ENCODE assay signal across 9 cellular contexts in the genomic region with DNA sequence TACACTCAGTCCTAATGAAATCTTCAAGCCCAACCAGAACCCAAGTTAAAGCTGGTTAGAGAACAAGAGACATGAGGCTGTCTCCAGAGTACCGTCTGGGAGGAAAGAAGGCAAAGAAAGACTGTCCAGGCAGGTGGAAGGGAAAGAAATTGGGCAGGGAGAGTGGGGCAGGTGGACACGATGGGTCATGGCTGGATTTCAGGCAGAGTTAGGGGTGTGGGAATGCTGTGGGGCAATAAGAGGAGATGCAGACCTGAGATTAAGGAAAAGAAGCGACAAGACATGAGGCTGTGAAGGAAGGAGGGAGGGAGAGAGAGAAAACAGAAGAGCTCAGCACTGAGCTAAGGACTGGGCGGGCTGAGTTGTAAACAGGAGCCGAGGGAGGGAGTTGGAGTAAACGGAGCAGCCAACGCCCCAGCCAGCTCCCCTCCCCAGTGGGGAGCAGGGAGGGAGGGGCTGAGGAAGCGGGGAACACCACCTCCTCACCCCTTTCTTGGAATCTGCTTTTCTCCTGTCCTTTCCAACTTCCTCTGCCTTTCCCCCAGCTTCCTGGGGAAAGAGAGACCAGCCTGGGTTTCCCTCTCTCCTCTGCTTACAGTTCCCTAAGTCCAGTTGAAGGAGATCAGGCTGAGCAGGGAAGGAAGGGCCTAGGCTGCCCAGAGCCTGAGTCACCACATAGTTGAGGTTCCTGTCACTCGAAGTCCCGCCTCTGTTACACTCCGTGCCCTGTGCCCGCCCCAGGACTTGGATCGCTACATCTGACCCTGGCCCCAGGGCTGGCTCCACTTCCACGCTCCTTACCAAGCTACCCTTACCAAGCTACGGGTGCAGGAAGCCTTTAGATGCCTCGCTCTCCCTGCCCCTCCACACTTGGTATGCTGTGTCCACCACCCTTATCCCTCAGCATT. TPM values are rescaled to one million over a fixed set of nuclear protein-coding genes. Genes with fewer than 3 reads are reported as not detected.
DNase-seq lines count a peak whose midpoint lies in the region; ATAC-seq, FAIRE-seq and TF ChIP-seq lines count a peak whose summit lies in the region.
"Had no signal": no experiment of that assay in that cellular context is flagged by ENCODE, and none has a peak within 500 bp of the region (broad histone marks: within the 10 kb centered on the region; RNA-seq: fewer than 3 reads in every experiment).

No MANE protein-coding gene starts in this region.

- in situ Hi-C loops in astrocyte of the cerebellum (cut with HindIII; ENCODE audit: low sequenced_read_pairs), result no loop called here

- H3K27me3 ChIP-seq in SJSA1 (replicated peaks) (no peaks in the 10 kb centered on the region), sigmoid colon (no peaks in the 10 kb centered on the region)

- peak overlapping the region; percentile 10 for H3K4me3 ChIP-seq in SJSA1
- H3K4me3 ChIP-seq in astrocyte of the cerebellum (ENCODE audit: low read depth, low read length), result peak overlapping the region; percentile 14
- peak overlapping the region in 3 of 4 donors; percentile 17 to 29 (median 25) for H3K4me3 ChIP-seq in sigmoid colon

- DNase-seq in SIG-M5 treated with dmso at 0.1 percent for 504 hours (lab: John Stamatoyannopoulos, UW; ENCODE audit: unreplicated experiment) (peak; percentile 78), SIG-M5 (lab: John Stamatoyannopoulos, UW) (no peak), SJSA1 (ENCODE audit: low read depth in 1 of 2, low spot score in 2 of 2) (peak; percentile 98 to 100), astrocyte of the cerebellum (ENCODE audit: low read depth) (peak; percentile 80), hepatic stellate cell (ENCODE audit: low spot score) (peak; percentile 88), sigmoid colon (peak; percentile 95), GM19239 (ENCODE audit: insufficient read length, low spot score) (no peak)
- DNase-seq: DND-41 had no signal

- TF ChIP-seq CTCF in astrocyte of the cerebellum (IDR thresholded peaks at IDR 0.05; ENCODE audit: low read depth, low read length, missing control alignments) (no peak), sigmoid colon (IDR thresholded peaks at IDR 0.05) (no peak)

- 5 to 17% methylated on average over 16 of the region's 16 CpGs for WGBS in sigmoid colon, 2 donors

- FAIRE-seq in GM19239 (lab: Jason Lieb, UNC), result no peak

- peak; percentile 13 to 63 for TF ChIP-seq POLR2A in sigmoid colon (IDR thresholded peaks at IDR 0.05)

- H3K36me3 ChIP-seq in SJSA1, result peaks cover 19% of the 10 kb centered on the region
- peaks cover 0 to 8% (median 0%) of the 10 kb centered on the region in 4 donors for H3K36me3 ChIP-seq in sigmoid colon

- intact Hi-C loops in sigmoid colon (cut with DNase I), result loop anchor here (5.0 kb wide), 1 partner anchor 49 kb away; a partner anchor contains a TSS

- no peak for ATAC-seq in GM18873 (IDR thresholded peaks at IDR 0.05; ENCODE audit: low FRiP score, unreplicated experiment)

- H3K27ac ChIP-seq in SJSA1 (peak overlapping the region; percentile 96), sigmoid colon (peak overlapping the region; percentile 92 to 100 (median 96))

- peak in 1 of 4 donors; percentile 43 for TF ChIP-seq EP300 in sigmoid colon (IDR thresholded peaks at IDR 0.05)

- H3K4me1 ChIP-seq in SJSA1 (replicated peaks), result peaks cover 83% of the 10 kb centered on the region
- peaks cover 0 to 86% (median 85%) of the 10 kb centered on the region in 4 donors for H3K4me1 ChIP-seq in sigmoid colon

- H3K9me3 ChIP-seq in SJSA1 (replicated peaks), result no peaks in the 10 kb centered on the region
- no peaks in the 10 kb centered on the region for H3K9me3 ChIP-seq in sigmoid colon

RNA-seq across cellular contexts. Expression of a gene that starts 6.6 kb away (rescaled TPM):
- total RNA-seq in SJSA1 (2014; rRNA removed; shearing (Covaris generic)), result 306 and 345 TPM in 2 replicates
- 1,000 to 10,000 TPM in 2 of 4 donors, 100 to 1,000 TPM in 2; 751 to 1,294 (median 1,065) TPM for total RNA-seq in sigmoid colon
- polyA plus RNA-seq in sigmoid colon, result 100 to 1,000 TPM in 1 of 3 donors, 10 to 100 TPM in 2; 82.3 to 141 (median 85.5) TPM

RNA-seq across cellular contexts. Expression of a gene that starts 20.5 kb away (rescaled TPM):
- total RNA-seq in SJSA1 (2014; rRNA removed; shearing (Covaris generic)), result 1,705 and 1,743 TPM in 2 replicates
- total RNA-seq in sigmoid colon, result 1,000 to 10,000 TPM; 1,344 to 1,788 (median 1,576) TPM
- polyA plus RNA-seq in sigmoid colon, result 1,000 to 10,000 TPM; 1,418 to 2,108 (median 1,957) TPM

RNA-seq across cellular contexts. Expression of a gene that starts 38.1 kb away (rescaled TPM):
- total RNA-seq in SJSA1 (2014; rRNA removed; shearing (Covaris generic)), result 8.5 and 10.1 TPM in 2 replicates
- total RNA-seq in sigmoid colon, result 1 to 10 TPM; 5.4 to 7.1 (median 6.2) TPM
- polyA plus RNA-seq in sigmoid colon, result 10 to 100 TPM in 1 of 3 donors, 1 to 10 TPM in 2; 5.3 to 16.8 (median 6.0) TPM

RNA-seq across cellular contexts. Expression of a gene that starts 48.5 kb away (rescaled TPM):
- 128 and 214 TPM in 2 replicates for total RNA-seq in SJSA1 (2014; rRNA removed; shearing (Covaris generic))
- total RNA-seq in sigmoid colon, result 10 to 100 TPM; 50.1 to 62.2 (median 58.1) TPM
- 10 to 100 TPM; 28.8 to 86.3 (median 36.1) TPM for polyA plus RNA-seq in sigmoid colon

RNA-seq across cellular contexts. Expression of a gene that starts 59.4 kb away (rescaled TPM):
- total RNA-seq in SJSA1 (2014; rRNA removed; shearing (Covaris generic)), result 19.8 and 28.1 TPM in 2 replicates
- total RNA-seq in sigmoid colon, result 10 to 100 TPM; 19.6 to 39.5 (median 30.2) TPM
- 10 to 100 TPM; 10.6 to 50.7 (median 16.2) TPM for polyA plus RNA-seq in sigmoid colon

Comparison
In these comparisons a context has a peak if more than half of its experiments do, and no peak if none do; other contexts are left out.
1. DNase-seq: peak in SIG-M5 treated with dmso at 0.1 percent for 504 hours (single experiment), SJSA1 (2 of 2), astrocyte of the cerebellum (single experiment), hepatic stellate cell (single experiment) and sigmoid colon (single experiment); none in SIG-M5 (single experiment) and GM19239 (single experiment).
2. Peak in every context shown above with its lines, with median percentiles within 50 percentile points of each other: H3K4me3 ChIP-seq.